1 cellular context compared by ENCODE assay signal in the genomic region with DNA sequence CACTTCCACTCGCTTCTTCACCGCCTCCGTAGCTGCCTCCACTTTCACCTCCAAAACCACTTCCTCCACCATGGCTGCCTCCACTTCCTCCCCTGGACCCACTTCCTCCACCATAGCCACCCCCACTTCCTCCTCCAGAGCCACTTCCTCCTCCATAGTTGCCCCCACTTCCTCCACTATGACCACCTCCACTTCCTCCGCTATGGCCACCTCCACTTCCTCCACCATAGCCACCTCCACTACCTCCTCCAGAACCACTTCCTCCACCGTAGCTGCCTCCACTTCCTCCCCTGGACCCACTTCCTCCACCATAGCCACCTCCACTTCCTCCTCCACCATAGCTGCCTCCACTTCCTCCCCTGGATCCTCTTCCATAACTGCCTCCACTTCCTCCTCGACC.
TF ChIP-seq lines count a peak whose summit lies in the region.

No MANE protein-coding gene starts in this region.

TF ChIP-seq in K562, 482 proteins besides CTCF, POLR2A, EP300 and RAD21:
- TF ChIP-seq PTBP1 (IDR thresholded peaks at IDR 0.05; ENCODE audit: low read depth, low read length): no peak
- no peak for TF ChIP-seq ZNF239 (CRISPR knock-in tag; IDR thresholded peaks at IDR 0.05)
- TF ChIP-seq ZNF764 (CRISPR knock-in tag; IDR thresholded peaks at IDR 0.05; ENCODE audit: low read depth): no peak
- no peak for TF ChIP-seq C11orf30 (IDR thresholded peaks at IDR 0.05; ENCODE audit: low read depth)
- no peak for TF ChIP-seq NFXL1 (CRISPR knock-in tag; IDR thresholded peaks at IDR 0.05)
- TF ChIP-seq ZBTB1 (CRISPR knock-in tag; IDR thresholded peaks at IDR 0.05; ENCODE audit: borderline replicate concordance, low read depth): no peak
- TF ChIP-seq, protein P1, sequence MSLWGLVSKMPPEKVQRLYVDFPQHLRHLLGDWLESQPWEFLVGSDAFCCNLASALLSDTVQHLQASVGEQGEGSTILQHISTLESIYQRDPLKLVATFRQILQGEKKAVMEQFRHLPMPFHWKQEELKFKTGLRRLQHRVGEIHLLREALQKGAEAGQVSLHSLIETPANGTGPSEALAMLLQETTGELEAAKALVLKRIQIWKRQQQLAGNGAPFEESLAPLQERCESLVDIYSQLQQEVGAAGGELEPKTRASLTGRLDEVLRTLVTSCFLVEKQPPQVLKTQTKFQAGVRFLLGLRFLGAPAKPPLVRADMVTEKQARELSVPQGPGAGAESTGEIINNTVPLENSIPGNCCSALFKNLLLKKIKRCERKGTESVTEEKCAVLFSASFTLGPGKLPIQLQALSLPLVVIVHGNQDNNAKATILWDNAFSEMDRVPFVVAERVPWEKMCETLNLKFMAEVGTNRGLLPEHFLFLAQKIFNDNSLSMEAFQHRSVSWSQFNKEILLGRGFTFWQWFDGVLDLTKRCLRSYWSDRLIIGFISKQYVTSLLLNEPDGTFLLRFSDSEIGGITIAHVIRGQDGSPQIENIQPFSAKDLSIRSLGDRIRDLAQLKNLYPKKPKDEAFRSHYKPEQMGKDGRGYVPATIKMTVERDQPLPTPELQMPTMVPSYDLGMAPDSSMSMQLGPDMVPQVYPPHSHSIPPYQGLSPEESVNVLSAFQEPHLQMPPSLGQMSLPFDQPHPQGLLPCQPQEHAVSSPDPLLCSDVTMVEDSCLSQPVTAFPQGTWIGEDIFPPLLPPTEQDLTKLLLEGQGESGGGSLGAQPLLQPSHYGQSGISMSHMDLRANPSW (CRISPR knock-in tag; IDR thresholded peaks at IDR 0.05): no peak
- TF ChIP-seq NONO (IDR thresholded peaks at IDR 0.05; ENCODE audit: low read depth in 2 of 2, low read length in 1 of 2): no peak
- TF ChIP-seq FOSL1 (tag; conservative IDR thresholded peaks at IDR 0.05): no peak
- no peak for TF ChIP-seq PHB (CRISPR knock-in tag; IDR thresholded peaks at IDR 0.05)
- TF ChIP-seq ETS2 (tag; IDR thresholded peaks at IDR 0.05; ENCODE audit: borderline replicate concordance, poor library complexity, severe bottlenecking): no peak
- peak; percentile 34; the same call in 1 of the 2 replicates for TF ChIP-seq EHMT2 (IDR thresholded peaks at IDR 0.05)
- no peak for TF ChIP-seq ILK (tag; IDR thresholded peaks at IDR 0.05; ENCODE audit: borderline replicate concordance, low read depth)
- no peak for TF ChIP-seq HDAC8 (tag; IDR thresholded peaks at IDR 0.05)
- peak; percentile 23; the same call in 1 of the 2 replicates for TF ChIP-seq SMARCE1 (IDR thresholded peaks at IDR 0.05)
- TF ChIP-seq ELK3 (CRISPR knock-in tag; IDR thresholded peaks at IDR 0.05): no peak
- TF ChIP-seq, protein P2, sequence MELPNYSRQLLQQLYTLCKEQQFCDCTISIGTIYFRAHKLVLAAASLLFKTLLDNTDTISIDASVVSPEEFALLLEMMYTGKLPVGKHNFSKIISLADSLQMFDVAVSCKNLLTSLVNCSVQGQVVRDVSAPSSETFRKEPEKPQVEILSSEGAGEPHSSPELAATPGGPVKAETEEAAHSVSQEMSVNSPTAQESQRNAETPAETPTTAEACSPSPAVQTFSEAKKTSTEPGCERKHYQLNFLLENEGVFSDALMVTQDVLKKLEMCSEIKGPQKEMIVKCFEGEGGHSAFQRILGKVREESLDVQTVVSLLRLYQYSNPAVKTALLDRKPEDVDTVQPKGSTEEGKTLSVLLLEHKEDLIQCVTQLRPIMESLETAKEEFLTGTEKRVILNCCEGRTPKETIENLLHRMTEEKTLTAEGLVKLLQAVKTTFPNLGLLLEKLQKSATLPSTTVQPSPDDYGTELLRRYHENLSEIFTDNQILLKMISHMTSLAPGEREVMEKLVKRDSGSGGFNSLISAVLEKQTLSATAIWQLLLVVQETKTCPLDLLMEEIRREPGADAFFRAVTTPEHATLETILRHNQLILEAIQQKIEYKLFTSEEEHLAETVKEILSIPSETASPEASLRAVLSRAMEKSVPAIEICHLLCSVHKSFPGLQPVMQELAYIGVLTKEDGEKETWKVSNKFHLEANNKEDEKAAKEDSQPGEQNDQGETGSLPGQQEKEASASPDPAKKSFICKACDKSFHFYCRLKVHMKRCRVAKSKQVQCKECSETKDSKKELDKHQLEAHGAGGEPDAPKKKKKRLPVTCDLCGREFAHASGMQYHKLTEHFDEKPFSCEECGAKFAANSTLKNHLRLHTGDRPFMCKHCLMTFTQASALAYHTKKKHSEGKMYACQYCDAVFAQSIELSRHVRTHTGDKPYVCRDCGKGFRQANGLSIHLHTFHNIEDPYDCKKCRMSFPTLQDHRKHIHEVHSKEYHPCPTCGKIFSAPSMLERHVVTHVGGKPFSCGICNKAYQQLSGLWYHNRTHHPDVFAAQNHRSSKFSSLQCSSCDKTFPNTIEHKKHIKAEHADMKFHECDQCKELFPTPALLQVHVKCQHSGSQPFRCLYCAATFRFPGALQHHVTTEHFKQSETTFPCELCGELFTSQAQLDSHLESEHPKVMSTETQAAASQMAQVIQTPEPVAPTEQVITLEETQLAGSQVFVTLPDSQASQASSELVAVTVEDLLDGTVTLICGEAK (IDR thresholded peaks at IDR 0.05): peak; percentile 62; the same call in 1 of the 2 replicates
- TF ChIP-seq, protein P2 (CRISPR knock-in tag; IDR thresholded peaks at IDR 0.05): no peak
- TF ChIP-seq SPI1 (IDR thresholded peaks at IDR 0.05; ENCODE audit: borderline replicate concordance, low read depth, low read length): peak; percentile 67
- TF ChIP-seq NBN (IDR thresholded peaks at IDR 0.05; ENCODE audit: low read depth): no peak
- peak; percentile 51 to 93; a peak in 2 of 4 replicates for TF ChIP-seq ETV6 (IDR thresholded peaks at IDR 0.05; ENCODE audit: borderline replicate concordance in 1 of 2, low read depth in 2 of 2, low read length in 1 of 2)
- no peak for TF ChIP-seq ETV6 (CRISPR knock-in tag; IDR thresholded peaks at IDR 0.05; ENCODE audit: borderline replicate concordance)
- no peak for TF ChIP-seq FOXA3 (CRISPR knock-in tag; conservative IDR thresholded peaks at IDR 0.05 in 1 of 2, IDR thresholded peaks at IDR 0.05 in 1 of 2)
- TF ChIP-seq EGR1 (conservative IDR thresholded peaks at IDR 0.05): peak; percentile 28; the same call in 1 of the 2 replicates
- no peak for TF ChIP-seq NFATC3 (IDR thresholded peaks at IDR 0.05)
- TF ChIP-seq, protein P3, sequence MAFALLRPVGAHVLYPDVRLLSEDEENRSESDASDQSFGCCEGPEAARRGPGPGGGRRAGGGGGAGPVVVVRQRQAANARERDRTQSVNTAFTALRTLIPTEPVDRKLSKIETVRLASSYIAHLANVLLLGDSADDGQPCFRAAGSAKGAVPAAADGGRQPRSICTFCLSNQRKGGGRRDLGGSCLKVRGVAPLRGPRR (CRISPR knock-in tag; IDR thresholded peaks at IDR 0.05): no peak
- TF ChIP-seq, protein P4, sequence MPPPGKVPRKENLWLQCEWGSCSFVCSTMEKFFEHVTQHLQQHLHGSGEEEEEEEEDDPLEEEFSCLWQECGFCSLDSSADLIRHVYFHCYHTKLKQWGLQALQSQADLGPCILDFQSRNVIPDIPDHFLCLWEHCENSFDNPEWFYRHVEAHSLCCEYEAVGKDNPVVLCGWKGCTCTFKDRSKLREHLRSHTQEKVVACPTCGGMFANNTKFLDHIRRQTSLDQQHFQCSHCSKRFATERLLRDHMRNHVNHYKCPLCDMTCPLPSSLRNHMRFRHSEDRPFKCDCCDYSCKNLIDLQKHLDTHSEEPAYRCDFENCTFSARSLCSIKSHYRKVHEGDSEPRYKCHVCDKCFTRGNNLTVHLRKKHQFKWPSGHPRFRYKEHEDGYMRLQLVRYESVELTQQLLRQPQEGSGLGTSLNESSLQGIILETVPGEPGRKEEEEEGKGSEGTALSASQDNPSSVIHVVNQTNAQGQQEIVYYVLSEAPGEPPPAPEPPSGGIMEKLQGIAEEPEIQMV (tag; conservative IDR thresholded peaks at IDR 0.05; ENCODE audit: low read depth): no peak
- no peak for TF ChIP-seq WHSC1 (IDR thresholded peaks at IDR 0.05; ENCODE audit: low read length)
- no peak for TF ChIP-seq MCM3 (IDR thresholded peaks at IDR 0.05)
- TF ChIP-seq FUS (optimal IDR thresholded peaks at IDR 0.05; ENCODE audit: low read depth, low read length): no peak
- no peak for TF ChIP-seq BRCA1 (IDR thresholded peaks at IDR 0.05)
- no peak for TF ChIP-seq BRCA1 (CRISPR knock-in tag; IDR thresholded peaks at IDR 0.05)
- TF ChIP-seq HLTF (IDR thresholded peaks at IDR 0.05): no peak
